ENCODE assay signal across 1 cellular context in the genomic region with DNA sequence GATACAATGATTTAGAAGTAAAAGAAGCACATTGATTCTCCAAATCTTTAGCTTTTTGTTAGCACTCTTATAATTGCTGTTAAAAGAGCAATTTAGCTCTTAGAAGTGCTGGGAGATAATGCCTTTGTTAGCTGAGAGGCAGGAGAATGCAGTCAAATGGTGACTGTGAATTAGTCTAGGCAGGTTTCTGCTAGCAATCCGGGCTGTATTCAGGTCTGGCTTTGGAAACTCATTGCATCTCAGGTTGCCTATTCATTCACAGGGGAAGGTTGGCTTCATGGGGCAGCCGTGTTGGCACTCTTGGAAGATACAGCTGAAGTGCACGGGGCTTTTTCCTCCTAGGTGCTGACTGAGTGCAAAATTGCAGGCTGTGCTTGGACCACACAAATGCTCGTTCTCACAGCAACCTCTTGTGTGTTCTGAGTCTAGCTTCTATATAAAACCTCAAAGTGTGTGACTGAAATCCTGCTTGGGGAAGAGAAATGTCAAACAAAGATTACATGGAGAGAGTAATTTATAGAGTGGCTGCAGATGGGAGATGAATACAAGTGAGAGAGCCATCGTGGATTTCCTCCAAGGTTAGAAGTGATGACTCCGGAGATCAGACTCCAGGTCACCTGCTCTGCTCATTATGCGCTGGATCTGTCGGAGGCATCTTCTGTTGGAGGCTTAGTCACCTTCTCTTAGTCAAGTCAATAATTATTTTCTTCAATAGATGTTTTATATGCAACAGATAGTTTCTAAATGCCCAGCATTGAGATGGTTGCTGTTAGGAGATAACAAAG.
TF ChIP-seq lines count a peak whose summit lies in the region.

No MANE protein-coding gene starts in this region.

TF ChIP-seq in GM23338, 12 proteins besides CTCF, POLR2A, EP300 and RAD21 (continued from another document):
- TF ChIP-seq, protein P1, sequence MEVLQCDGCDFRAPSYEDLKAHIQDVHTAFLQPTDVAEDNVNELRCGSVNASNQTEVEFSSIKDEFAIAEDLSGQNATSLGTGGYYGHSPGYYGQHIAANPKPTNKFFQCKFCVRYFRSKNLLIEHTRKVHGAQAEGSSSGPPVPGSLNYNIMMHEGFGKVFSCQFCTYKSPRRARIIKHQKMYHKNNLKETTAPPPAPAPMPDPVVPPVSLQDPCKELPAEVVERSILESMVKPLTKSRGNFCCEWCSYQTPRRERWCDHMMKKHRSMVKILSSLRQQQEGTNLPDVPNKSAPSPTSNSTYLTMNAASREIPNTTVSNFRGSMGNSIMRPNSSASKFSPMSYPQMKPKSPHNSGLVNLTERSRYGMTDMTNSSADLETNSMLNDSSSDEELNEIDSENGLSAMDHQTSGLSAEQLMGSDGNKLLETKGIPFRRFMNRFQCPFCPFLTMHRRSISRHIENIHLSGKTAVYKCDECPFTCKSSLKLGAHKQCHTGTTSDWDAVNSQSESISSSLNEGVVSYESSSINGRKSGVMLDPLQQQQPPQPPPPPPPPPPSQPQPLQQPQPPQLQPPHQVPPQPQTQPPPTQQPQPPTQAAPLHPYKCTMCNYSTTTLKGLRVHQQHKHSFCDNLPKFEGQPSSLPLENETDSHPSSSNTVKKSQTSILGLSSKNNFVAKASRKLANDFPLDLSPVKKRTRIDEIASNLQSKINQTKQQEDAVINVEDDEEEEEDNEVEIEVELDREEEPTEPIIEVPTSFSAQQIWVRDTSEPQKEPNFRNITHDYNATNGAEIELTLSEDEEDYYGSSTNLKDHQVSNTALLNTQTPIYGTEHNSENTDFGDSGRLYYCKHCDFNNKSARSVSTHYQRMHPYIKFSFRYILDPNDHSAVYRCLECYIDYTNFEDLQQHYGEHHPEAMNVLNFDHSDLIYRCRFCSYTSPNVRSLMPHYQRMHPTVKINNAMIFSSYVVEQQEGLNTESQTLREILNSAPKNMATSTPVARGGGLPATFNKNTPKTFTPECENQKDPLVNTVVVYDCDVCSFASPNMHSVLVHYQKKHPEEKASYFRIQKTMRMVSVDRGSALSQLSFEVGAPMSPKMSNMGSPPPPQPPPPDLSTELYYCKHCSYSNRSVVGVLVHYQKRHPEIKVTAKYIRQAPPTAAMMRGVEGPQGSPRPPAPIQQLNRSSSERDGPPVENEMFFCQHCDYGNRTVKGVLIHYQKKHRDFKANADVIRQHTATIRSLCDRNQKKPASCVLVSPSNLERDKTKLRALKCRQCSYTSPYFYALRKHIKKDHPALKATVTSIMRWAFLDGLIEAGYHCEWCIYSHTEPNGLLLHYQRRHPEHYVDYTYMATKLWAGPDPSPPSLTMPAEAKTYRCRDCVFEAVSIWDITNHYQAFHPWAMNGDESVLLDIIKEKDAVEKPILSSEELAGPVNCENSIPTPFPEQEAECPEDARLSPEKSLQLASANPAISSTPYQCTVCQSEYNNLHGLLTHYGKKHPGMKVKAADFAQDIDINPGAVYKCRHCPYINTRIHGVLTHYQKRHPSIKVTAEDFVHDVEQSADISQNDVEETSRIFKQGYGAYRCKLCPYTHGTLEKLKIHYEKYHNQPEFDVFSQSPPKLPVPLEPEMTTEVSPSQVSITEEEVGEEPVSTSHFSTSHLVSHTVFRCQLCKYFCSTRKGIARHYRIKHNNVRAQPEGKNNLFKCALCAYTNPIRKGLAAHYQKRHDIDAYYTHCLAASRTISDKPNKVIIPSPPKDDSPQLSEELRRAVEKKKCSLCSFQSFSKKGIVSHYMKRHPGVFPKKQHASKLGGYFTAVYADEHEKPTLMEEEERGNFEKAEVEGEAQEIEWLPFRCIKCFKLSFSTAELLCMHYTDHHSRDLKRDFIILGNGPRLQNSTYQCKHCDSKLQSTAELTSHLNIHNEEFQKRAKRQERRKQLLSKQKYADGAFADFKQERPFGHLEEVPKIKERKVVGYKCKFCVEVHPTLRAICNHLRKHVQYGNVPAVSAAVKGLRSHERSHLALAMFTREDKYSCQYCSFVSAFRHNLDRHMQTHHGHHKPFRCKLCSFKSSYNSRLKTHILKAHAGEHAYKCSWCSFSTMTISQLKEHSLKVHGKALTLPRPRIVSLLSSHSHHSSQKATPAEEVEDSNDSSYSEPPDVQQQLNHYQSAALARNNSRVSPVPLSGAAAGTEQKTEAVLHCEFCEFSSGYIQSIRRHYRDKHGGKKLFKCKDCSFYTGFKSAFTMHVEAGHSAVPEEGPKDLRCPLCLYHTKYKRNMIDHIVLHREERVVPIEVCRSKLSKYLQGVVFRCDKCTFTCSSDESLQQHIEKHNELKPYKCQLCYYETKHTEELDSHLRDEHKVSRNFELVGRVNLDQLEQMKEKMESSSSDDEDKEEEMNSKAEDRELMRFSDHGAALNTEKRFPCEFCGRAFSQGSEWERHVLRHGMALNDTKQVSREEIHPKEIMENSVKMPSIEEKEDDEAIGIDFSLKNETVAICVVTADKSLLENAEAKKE (CRISPR knock-in tag; IDR thresholded peaks at IDR 0.05): 0 out of 2 replicates have a peak, but pooled peaks have one; percentile 18
TF ChIP-seq in GM23338: peak in this region for 1.
